Comparison of ENCODE assay signal across 22 cellular contexts in the genomic region with DNA sequence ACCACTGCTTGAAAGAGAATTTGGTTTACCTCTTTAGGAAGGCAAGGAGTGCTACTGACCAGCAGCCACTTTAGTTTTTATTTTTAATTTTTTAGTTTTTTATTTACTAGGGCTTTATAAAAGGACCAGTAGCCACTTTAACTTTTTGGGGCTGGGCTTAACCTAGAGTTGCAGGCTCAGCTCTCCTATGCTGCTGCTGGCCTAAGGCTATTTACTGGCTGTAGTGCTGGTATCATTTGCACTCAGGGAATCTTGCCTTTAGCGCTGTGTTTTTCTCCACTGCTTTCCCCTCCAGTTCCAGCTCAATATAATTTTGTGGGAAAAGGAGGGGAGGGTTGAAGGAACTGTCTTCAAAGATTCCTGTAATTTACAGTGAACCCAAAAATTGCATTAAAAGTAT.
"Had no signal": no experiment of that assay in that cellular context is flagged by ENCODE, and none has a peak within 500 bp of the region (broad histone marks: within the 10 kb centered on the region; RNA-seq: fewer than 3 reads in every experiment).

No MANE protein-coding gene starts in this region.

- H3K4me1 Mint-ChIP-seq: mesothelial cell of epicardium had no signal

- H3K9me3 Mint-ChIP-seq: dendritic cell treated with granulocyte-macrophage colony-stimulating factor and Interleukin-4, amounts not matched to agents 40 ng/mL and 50 ng/mL, for 4 days had no signal

- H3K27me3 Mint-ChIP-seq: dendritic cell treated with granulocyte-macrophage colony-stimulating factor and Interleukin-4, amounts not matched to agents 40 ng/mL and 50 ng/mL, for 4 days; naive B cell had no signal

- DNase-seq: colonic mucosa; cortex of kidney; effector CD4-positive, alpha-beta T cell; effector memory CD4-positive, alpha-beta T cell; erythroblast; esophagus squamous epithelium; foreskin fibroblast; foreskin melanocyte; gastrocnemius medialis; glutamatergic neuron; heart right ventricle; hippocampal formation; left cardiac atrium; left lung; left ventricle myocardium superior; lower lobe of right lung; mesenchymal stem cell; mucosa of descending colon; naive B cell had no signal

- H3K27ac Mint-ChIP-seq: dendritic cell treated with granulocyte-macrophage colony-stimulating factor and Interleukin-4, amounts not matched to agents 40 ng/mL and 50 ng/mL, for 4 days; mesothelial cell of epicardium had no signal

- H3K4me3 Mint-ChIP-seq: dendritic cell treated with granulocyte-macrophage colony-stimulating factor and Interleukin-4, amounts not matched to agents 40 ng/mL and 50 ng/mL, for 4 days; mesothelial cell of epicardium; naive B cell had no signal

- ATAC-seq: esophagus mucosa, gastrocnemius medialis, heart right ventricle, left cardiac atrium, left lung, left ventricle myocardium superior, lower lobe of right lung, mucosa of descending colon had no signal
